Comparison of ENCODE assay signal across 9 cellular contexts in genomic region chr17:63840591-63841349, GRCh38. TPM values are rescaled to one million over a fixed set of nuclear protein-coding genes. Genes with fewer than 3 reads are reported as not detected.
DNase-seq lines count a peak whose midpoint lies in the region; ATAC-seq and TF ChIP-seq lines count a peak whose summit lies in the region.
"Had no signal": no experiment of that assay in that cellular context is flagged by ENCODE, and none has a peak within 500 bp of the region (broad histone marks: within the 10 kb centered on the region; RNA-seq: fewer than 3 reads in every experiment).

No MANE protein-coding gene starts in this region.

- intact Hi-C loops in sciatic nerve (cut with DNase I), result no loop called here
- intact Hi-C loops in left colon (cut with DNase I, micrococcal nuclease), result no loop called here

- no peaks in the 10 kb centered on the region for H3K27me3 ChIP-seq in WERI-Rb-1 (ENCODE audit: insufficient read depth, low read depth, severe bottlenecking)

- ATAC-seq in sciatic nerve, result peak; percentile 0
- ATAC-seq in left colon, result no peak
- ATAC-seq in GM18519 (IDR thresholded peaks at IDR 0.05; ENCODE audit: low FRiP score, unreplicated experiment), result no peak

- no peak for TF ChIP-seq CTCF in GM12864 (IDR thresholded peaks at IDR 0.05; ENCODE audit: low read depth, low read length, missing control alignments)
- no peak for TF ChIP-seq CTCF in WERI-Rb-1 (IDR thresholded peaks at IDR 0.05; ENCODE audit: low read depth, low read length)

- H3K4me3 ChIP-seq in GM12864 (ENCODE audit: low read depth, low read length), result peak overlapping the region; percentile 78
- peak overlapping the region; percentile 85 for H3K4me3 ChIP-seq in WERI-Rb-1 (ENCODE audit: low read depth, low read length)

- peaks cover 33% of the 10 kb centered on the region for H3K36me3 ChIP-seq in WERI-Rb-1

- DNase-seq in GM12864 (ENCODE audit: low read depth) (no peak), WERI-Rb-1 (no peak), foreskin melanocyte (peak; percentile 86), sciatic nerve (ENCODE audit: low spot score) (no peak), left colon (no peak), NCI-H1092 (lab: John Stamatoyannopoulos, UW) (no peak), GDM1 (lab: John Stamatoyannopoulos, UW) (no peak)

- H3K27ac ChIP-seq in WERI-Rb-1, result peak overlapping the region; percentile 93

- no peaks in the 10 kb centered on the region for H3K9me3 ChIP-seq in WERI-Rb-1 (ENCODE audit: severe bottlenecking)

RNA-seq across cellular contexts. Expression of gene SMARCD2, which starts 1.7 kb away (rescaled TPM):
- total RNA-seq in sciatic nerve (50.4 TPM), left colon (10 to 100 TPM; 73.0 to 75.8 TPM)

RNA-seq across cellular contexts. Expression of gene FTSJ3, which starts 13.3 kb away (rescaled TPM):
- 41.9 TPM for total RNA-seq in sciatic nerve
- total RNA-seq in left colon, result 10 to 100 TPM; 25.9 to 28.4 TPM

RNA-seq across cellular contexts. Expression of gene PSMC5, which starts 13.5 kb away (rescaled TPM):
- total RNA-seq in sciatic nerve (77.1 TPM), left colon (10 to 100 TPM; 86.3 to 92.5 TPM)

RNA-seq across cellular contexts. Expression of gene CSH2, which starts 32.7 kb away (rescaled TPM):
- total RNA-seq in sciatic nerve (not detected), left colon (not detected)
- total RNA-seq: HT1080 had no signal

RNA-seq across cellular contexts. Expression of gene GH2, which starts 41.0 kb away (rescaled TPM):
- not detected for total RNA-seq in sciatic nerve
- total RNA-seq in left colon, result not detected
- total RNA-seq: HT1080 had no signal
